In genomic region chr2:137964859-137965459, GRCh38 we compare ENCODE assay signal across 8 cellular contexts. TPM values are rescaled to one million over a fixed set of nuclear protein-coding genes. Genes with fewer than 3 reads are reported as not detected.
DNase-seq lines count a peak whose midpoint lies in the region; TF ChIP-seq lines count a peak whose summit lies in the region.
"Had no signal": no experiment of that assay in that cellular context is flagged by ENCODE, and none has a peak within 500 bp of the region (broad histone marks: within the 10 kb centered on the region; RNA-seq: fewer than 3 reads in every experiment).

No MANE protein-coding gene starts in this region.

- H3K9ac ChIP-seq in endocrine pancreas (ENCODE audit: control insufficient read depth, insufficient read depth, low read length), result no peak overlapping the region
- peak overlapping the region; percentile 71 to 80 for H3K9ac ChIP-seq in mucosa of rectum (ENCODE audit: low read depth in 1 of 2, low read length in 2 of 2)

- TF ChIP-seq EP300 in transverse colon (IDR thresholded peaks at IDR 0.05; ENCODE audit: low read depth), result no peak

- H3K27ac ChIP-seq in Peyer's patch, result peak overlapping the region; percentile 47 to 84 (median 77)
- peak overlapping the region; percentile 93 to 97 for H3K27ac ChIP-seq in mucosa of rectum (ENCODE audit: low read depth in 2 of 2, low read length in 2 of 2)
- H3K27ac ChIP-seq in transverse colon, result peak overlapping the region; percentile 89 to 91 (median 90)

- WGBS in transverse colon (ENCODE audit: low coverage in 1 of 2), 2 donors, result 20 to 26% methylated on average over 3 of the region's 3 CpGs

- TF ChIP-seq CTCF in Peyer's patch (IDR thresholded peaks at IDR 0.05), result no peak
- TF ChIP-seq CTCF in transverse colon (IDR thresholded peaks at IDR 0.05), result no peak

- TF ChIP-seq POLR2A in Peyer's patch (IDR thresholded peaks at IDR 0.05), result no peak
- no peak for TF ChIP-seq POLR2A in transverse colon (IDR thresholded peaks at IDR 0.05)

- in situ Hi-C loops in transverse colon (cut with MboI; ENCODE audit: low pct_ligation_motif_present in 1 of 4, low pct_unique_long_range_greater_than_20kb in 1 of 4, low sequenced_read_pairs in 3 of 4), result no loop called here

- H3K4me3 ChIP-seq in Peyer's patch (peak overlapping the region; percentile 6 to 64 (median 42)), endocrine pancreas (ENCODE audit: control insufficient read depth, insufficient read depth, low read length) (peak overlapping the region; percentile 72), mucosa of rectum (ENCODE audit: low read length in 2 of 2) (peak overlapping the region; percentile 84 to 87), transverse colon (peak overlapping the region; percentile 16 to 65 (median 44))

- H3K36me3 ChIP-seq in Peyer's patch, result no peaks in the 10 kb centered on the region
- H3K36me3 ChIP-seq in endocrine pancreas (ENCODE audit: control insufficient read depth, insufficient read depth, low read length), result no peaks in the 10 kb centered on the region
- H3K36me3 ChIP-seq in mucosa of rectum (ENCODE audit: control insufficient read depth in 2 of 2, insufficient read depth in 2 of 2, low read length in 2 of 2), result peaks cover 0 to 4% of the 10 kb centered on the region in 2 donors
- H3K36me3 ChIP-seq in transverse colon, result no peaks in the 10 kb centered on the region

- intact Hi-C loops in transverse colon (cut with DNase I; ENCODE audit: low total_unique reads), result loop anchor here (10.0 kb wide), 1 partner anchor 1690 kb away; no protein-coding TSS in a partner anchor

- no peaks in the 10 kb centered on the region for H3K27me3 ChIP-seq in Peyer's patch
- H3K27me3 ChIP-seq in endocrine pancreas (ENCODE audit: control insufficient read depth, insufficient read depth, low read length), result no peaks in the 10 kb centered on the region
- no peaks in the 10 kb centered on the region for H3K27me3 ChIP-seq in mucosa of rectum (ENCODE audit: control insufficient read depth in 2 of 2, insufficient read depth in 2 of 2, low read length in 2 of 2)
- H3K27me3 ChIP-seq in transverse colon, result no peaks in the 10 kb centered on the region

- no peaks in the 10 kb centered on the region for H3K9me3 ChIP-seq in Peyer's patch
- no peaks in the 10 kb centered on the region for H3K9me3 ChIP-seq in endocrine pancreas (ENCODE audit: control insufficient read depth, low read length)
- no peaks in the 10 kb centered on the region for H3K9me3 ChIP-seq in mucosa of rectum (ENCODE audit: control insufficient read depth in 2 of 2, low read length in 2 of 2)
- H3K9me3 ChIP-seq in transverse colon, result no peaks in the 10 kb centered on the region

- DNase-seq in Peyer's patch (no peak), transverse colon (no peak), HPDE6-E6E7 (ENCODE audit: extremely low spot score) (no peak), SW480 (ENCODE audit: low spot score) (no peak)
- no peak for DNase-seq in stimulated activated CD4-positive, alpha-beta T cell treated with anti-CD3 and anti-CD28 coated beads, Interleukin-15, amount 100 ng/mL, for 24 hours

- H3K4me1 ChIP-seq in Peyer's patch (peaks cover 0 to 17% (median 0%) of the 10 kb centered on the region in 4 donors), endocrine pancreas (ENCODE audit: control insufficient read depth, insufficient read depth, low read length) (peaks cover 5% of the 10 kb centered on the region), mucosa of rectum (ENCODE audit: control insufficient read depth in 2 of 2, insufficient read depth in 2 of 2, low read length in 2 of 2) (peaks cover 0 to 17% of the 10 kb centered on the region in 2 donors), transverse colon (peaks cover 5 to 56% (median 28%) of the 10 kb centered on the region in 4 donors)

RNA-seq across cellular contexts. Expression of gene HNMT, which starts 0.7 kb away (rescaled TPM):
- total RNA-seq in Peyer's patch (10 to 100 TPM; 12.8 to 52.0 (median 26.7) TPM), transverse colon (10 to 100 TPM; 36.3 to 64.9 (median 48.4) TPM)
- total RNA-seq: activated CD8-positive, alpha-beta memory T cell treated with anti-CD3 and anti-CD28 coated beads for 36 hours had no signal
